ENCODE assay signal across 18 cellular contexts in the genomic region with DNA sequence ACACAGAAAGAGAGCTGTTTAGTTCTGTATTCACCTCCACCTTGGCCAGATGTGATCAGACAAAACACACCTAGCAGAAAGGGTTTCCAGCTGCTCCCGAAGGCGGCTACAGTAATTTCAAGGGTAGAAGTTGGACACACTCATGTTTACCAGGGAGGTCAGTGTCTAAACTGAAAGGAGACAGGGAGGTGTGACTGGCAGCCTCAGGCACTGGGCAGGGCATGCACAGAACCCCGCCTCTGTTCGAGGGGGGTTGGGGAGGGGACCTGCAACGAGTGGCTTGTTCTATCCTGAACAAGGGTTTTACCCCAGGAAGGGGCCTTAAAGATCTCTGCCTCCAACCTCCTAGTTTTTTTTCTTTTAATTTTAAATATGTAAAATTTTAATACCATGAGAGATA. TPM values are rescaled to one million over a fixed set of nuclear protein-coding genes. Genes with fewer than 3 reads are reported as not detected.
DNase-seq lines count a peak whose midpoint lies in the region; ATAC-seq and TF ChIP-seq lines count a peak whose summit lies in the region.
"Had no signal": no experiment of that assay in that cellular context is flagged by ENCODE, and none has a peak within 500 bp of the region (broad histone marks: within the 10 kb centered on the region; RNA-seq: fewer than 3 reads in every experiment).

No MANE protein-coding gene starts in this region.

- H3K4me3 ChIP-seq in PC-3 (ENCODE audit: low read length) (no peak overlapping the region), trophoblast cell (ENCODE audit: low read depth, low read length) (no peak overlapping the region)
- H3K4me3 ChIP-seq in naive thymus-derived CD4-positive, alpha-beta T cell (ENCODE audit: low read length), result no peak overlapping the region
- H3K4me3 ChIP-seq: lung, psoas muscle had no signal

- H3K27ac Mint-ChIP-seq in activated T-cell treated with anti-CD3 and anti-CD28 coated beads, Interleukin-2, amount 50 U/mL, for 72 hours, result no peak overlapping the region
- H3K27ac Mint-ChIP-seq in activated naive CD8-positive, alpha-beta T cell treated with anti-CD3 and anti-CD28 coated beads for 36 hours, result no peak overlapping the region
- no peak overlapping the region for H3K27ac Mint-ChIP-seq in naive thymus-derived CD4-positive, alpha-beta T cell
- H3K27ac Mint-ChIP-seq: dendritic cell treated with granulocyte-macrophage colony-stimulating factor and Interleukin-4, amounts not matched to agents 40 ng/mL and 50 ng/mL, for 4 days; natural killer cell; T-helper 2 cell treated with Interferon-gamma antibody and Interleukin-4, amounts not matched to agents 5 μg/mL and 100 μg/mL, for 36 hours had no signal

- no peak overlapping the region for H3K4me3 Mint-ChIP-seq in activated T-cell treated with anti-CD3 and anti-CD28 coated beads, Interleukin-2, amount 50 U/mL, for 72 hours
- no peak overlapping the region for H3K4me3 Mint-ChIP-seq in activated naive CD8-positive, alpha-beta T cell treated with anti-CD3 and anti-CD28 coated beads for 36 hours
- no peak overlapping the region for H3K4me3 Mint-ChIP-seq in naive thymus-derived CD4-positive, alpha-beta T cell
- H3K4me3 Mint-ChIP-seq: dendritic cell treated with granulocyte-macrophage colony-stimulating factor and Interleukin-4, amounts not matched to agents 40 ng/mL and 50 ng/mL, for 4 days; natural killer cell; T-helper 2 cell treated with Interferon-gamma antibody and Interleukin-4, amounts not matched to agents 5 μg/mL and 100 μg/mL, for 36 hours had no signal

- H3K4me2 ChIP-seq in PC-3 (ENCODE audit: low read length), result no peak overlapping the region
- no peak overlapping the region for H3K4me2 ChIP-seq in trophoblast cell (ENCODE audit: low read length)

- H3K79me1 ChIP-seq in trophoblast cell (ENCODE audit: low read length), result peaks cover 7% of the 10 kb centered on the region

- no peak overlapping the region for H4K12ac ChIP-seq in trophoblast cell (ENCODE audit: low read depth, low read length)

- H3K9me3 ChIP-seq in PC-3 (ENCODE audit: low read length) (no peaks in the 10 kb centered on the region), trophoblast cell (ENCODE audit: insufficient read depth, low read depth, low read length) (no peaks in the 10 kb centered on the region)
- no peaks in the 10 kb centered on the region for H3K9me3 ChIP-seq in naive thymus-derived CD4-positive, alpha-beta T cell (ENCODE audit: control insufficient read depth in 2 of 3, low read length in 3 of 3)
- H3K9me3 ChIP-seq: psoas muscle had no signal

- H3K4me1 ChIP-seq in PC-3 (ENCODE audit: insufficient read depth, low read length) (0 out of 2 replicates have a peak, but pooled peaks cover 11% of the 10 kb centered on the region), trophoblast cell (ENCODE audit: control insufficient read depth in 1 of 2, insufficient read depth in 2 of 2, low read length in 2 of 2) (peaks cover 2 to 3% of the 10 kb centered on the region in 2 experiments)
- peaks cover 0 to 5% of the 10 kb centered on the region in 2 donors for H3K4me1 ChIP-seq in naive thymus-derived CD4-positive, alpha-beta T cell (ENCODE audit: control insufficient read depth in 2 of 2, insufficient read depth in 2 of 2, low read length in 2 of 2)
- H3K4me1 ChIP-seq: psoas muscle had no signal

- peak; percentile 75 for ATAC-seq in PC-3
- peak; percentile 55 for ATAC-seq in Right ventricle myocardium superior (ENCODE audit: poor library complexity)
- no peak for ATAC-seq in activated T-cell treated with anti-CD3 and anti-CD28 coated beads, Interleukin-2, amount 50 U/mL, for 72 hours (replicated peaks in 1 of 2)
- ATAC-seq in naive thymus-derived CD4-positive, alpha-beta T cell, result no peak
- ATAC-seq in GM21786 (IDR thresholded peaks at IDR 0.05; ENCODE audit: unreplicated experiment), result no peak
- ATAC-seq: natural killer cell had no signal

- no peak overlapping the region for H4K8ac ChIP-seq in trophoblast cell (ENCODE audit: low read depth, low read length)

- H3F3A ChIP-seq in PC-3 (ENCODE audit: low read length, unreplicated experiment), result no peaks in the 10 kb centered on the region

- H3K9me3 Mint-ChIP-seq in activated T-cell treated with anti-CD3 and anti-CD28 coated beads, Interleukin-2, amount 50 U/mL, for 72 hours, result no peaks in the 10 kb centered on the region
- no peaks in the 10 kb centered on the region for H3K9me3 Mint-ChIP-seq in activated naive CD8-positive, alpha-beta T cell treated with anti-CD3 and anti-CD28 coated beads for 36 hours
- no peaks in the 10 kb centered on the region for H3K9me3 Mint-ChIP-seq in naive thymus-derived CD4-positive, alpha-beta T cell
- H3K9me3 Mint-ChIP-seq: dendritic cell treated with granulocyte-macrophage colony-stimulating factor and Interleukin-4, amounts not matched to agents 40 ng/mL and 50 ng/mL, for 4 days; natural killer cell; T-helper 2 cell treated with Interferon-gamma antibody and Interleukin-4, amounts not matched to agents 5 μg/mL and 100 μg/mL, for 36 hours had no signal

- no peak for TF ChIP-seq CTCF in PC-3 (conservative IDR thresholded peaks at IDR 0.05; ENCODE audit: low read depth, low read length)

- peak overlapping the region; percentile 24 for H2BK120ac ChIP-seq in trophoblast cell (ENCODE audit: insufficient read depth, low read length, poor library complexity)

- POLR2A ChIA-PET in PC-3 (lab: Charles Lee; ENCODE audit: unreplicated experiment), result no interaction called here
- POLR2A ChIA-PET in naive thymus-derived CD4-positive, alpha-beta T cell (lab: Charles Lee), result no interaction called here

- no peak overlapping the region for H2BK5ac ChIP-seq in trophoblast cell (ENCODE audit: low read depth, low read length, poor library complexity)

- no TSS peak for BruUV-seq in PC-3 (replicated peaks; lab: Mats Ljungman, UMichigan)

- no peak overlapping the region for H3K14ac ChIP-seq in trophoblast cell (ENCODE audit: low read length)

- H3K9me2 ChIP-seq in PC-3 (replicated peaks; ENCODE audit: low read length), result no peaks in the 10 kb centered on the region

- H2BK12ac ChIP-seq in trophoblast cell (ENCODE audit: low read length), result peak overlapping the region; percentile 68

- H3K4ac ChIP-seq in trophoblast cell (ENCODE audit: low read depth, low read length), result no peak overlapping the region

- H3K18ac ChIP-seq in trophoblast cell (ENCODE audit: low read length), result no peak overlapping the region

- H3K27me3 Mint-ChIP-seq in activated T-cell treated with anti-CD3 and anti-CD28 coated beads, Interleukin-2, amount 50 U/mL, for 72 hours (ENCODE audit: low read depth), result no peaks in the 10 kb centered on the region
- H3K27me3 Mint-ChIP-seq in activated naive CD8-positive, alpha-beta T cell treated with anti-CD3 and anti-CD28 coated beads for 36 hours, result no peaks in the 10 kb centered on the region
- H3K27me3 Mint-ChIP-seq in naive thymus-derived CD4-positive, alpha-beta T cell, result peaks cover 0 to 3% (median 0%) of the 10 kb centered on the region in 5 donors

- H4K91ac ChIP-seq in trophoblast cell (ENCODE audit: low read depth, low read length), result peak overlapping the region; percentile 46

- CTCF ChIA-PET in PC-3 (lab: Charles Lee), result no interaction called here
- CTCF ChIA-PET in naive thymus-derived CD4-positive, alpha-beta T cell (lab: Charles Lee), result interaction anchor here (0.9 to 1.7 kb wide), 3 partner anchors 9 to 251 kb away, joined by 3 to 4 read pairs (median 4); no protein-coding TSS in a partner anchor

- H2AK5ac ChIP-seq in trophoblast cell (ENCODE audit: low read length), result no peak overlapping the region

- no peak overlapping the region for H2AFZ ChIP-seq in PC-3 (ENCODE audit: low read length)
- no peak overlapping the region for H2AFZ ChIP-seq in trophoblast cell (ENCODE audit: insufficient read depth, low read length, poor library complexity)

- H3K27me3 ChIP-seq in PC-3 (ENCODE audit: low read length) (no peaks in the 10 kb centered on the region), trophoblast cell (ENCODE audit: insufficient read depth, low read length) (no peaks in the 10 kb centered on the region)
- no peaks in the 10 kb centered on the region for H3K27me3 ChIP-seq in naive thymus-derived CD4-positive, alpha-beta T cell (ENCODE audit: control insufficient read depth in 2 of 2, insufficient read depth in 2 of 2, low read length in 2 of 2)

- intact Hi-C loops in PC-3 (cut with micrococcal nuclease) (no loop called here), Right ventricle myocardium superior (cut with DNase I) (no loop called here)
- intact Hi-C loops in naive thymus-derived CD4-positive, alpha-beta T cell (cut with micrococcal nuclease), result no loop called here

- no peaks in the 10 kb centered on the region for H3K36me3 Mint-ChIP-seq in activated T-cell treated with anti-CD3 and anti-CD28 coated beads, Interleukin-2, amount 50 U/mL, for 72 hours (ENCODE audit: insufficient read depth in 2 of 2)
- H3K36me3 Mint-ChIP-seq in activated naive CD8-positive, alpha-beta T cell treated with anti-CD3 and anti-CD28 coated beads for 36 hours, result no peaks in the 10 kb centered on the region
- peaks cover 0 to 5% (median 0%) of the 10 kb centered on the region in 5 donors for H3K36me3 Mint-ChIP-seq in naive thymus-derived CD4-positive, alpha-beta T cell
- H3K36me3 Mint-ChIP-seq: natural killer cell had no signal

- peaks cover 25% of the 10 kb centered on the region for H3K4me1 Mint-ChIP-seq in activated T-cell treated with anti-CD3 and anti-CD28 coated beads, Interleukin-2, amount 50 U/mL, for 72 hours (ENCODE audit: low read depth)
- peaks cover 11% of the 10 kb centered on the region for H3K4me1 Mint-ChIP-seq in activated naive CD8-positive, alpha-beta T cell treated with anti-CD3 and anti-CD28 coated beads for 36 hours
- H3K4me1 Mint-ChIP-seq in naive thymus-derived CD4-positive, alpha-beta T cell, result peaks cover 4 to 20% (median 8%) of the 10 kb centered on the region in 7 donors
- H3K4me1 Mint-ChIP-seq: natural killer cell had no signal

- no peaks in the 10 kb centered on the region for H4K20me1 ChIP-seq in PC-3 (ENCODE audit: low read length)

- H3K27ac ChIP-seq in PC-3 (ENCODE audit: low read length), result no peak overlapping the region
- H3K27ac ChIP-seq in trophoblast cell (ENCODE audit: low read depth, low read length), result no peak overlapping the region
- H3K27ac ChIP-seq in naive thymus-derived CD4-positive, alpha-beta T cell (ENCODE audit: low read depth, low read length), result no peak overlapping the region
- H3K27ac ChIP-seq: psoas muscle had no signal

- WGBS in trophoblast cell (ENCODE audit: extremely low coverage, insufficient coverage, insufficient read length), result no CpG with 5 or more reads among the region's 5 CpGs

- H3K79me2 ChIP-seq in PC-3 (ENCODE audit: low read length), result no peaks in the 10 kb centered on the region
- peaks cover 2% of the 10 kb centered on the region for H3K79me2 ChIP-seq in trophoblast cell (ENCODE audit: control insufficient read depth, insufficient read depth, low read length, poor library complexity)

- H3K9ac ChIP-seq in PC-3 (ENCODE audit: low read length) (no peak overlapping the region), trophoblast cell (ENCODE audit: low read length) (no peak overlapping the region)

- H3K23ac ChIP-seq in trophoblast cell (ENCODE audit: low read length), result no peak overlapping the region

- H3K36me3 ChIP-seq in PC-3 (ENCODE audit: low read depth, low read length) (no peaks in the 10 kb centered on the region), trophoblast cell (ENCODE audit: control insufficient read depth in 1 of 2, insufficient read depth in 2 of 2, low read length in 2 of 2) (no peaks in the 10 kb centered on the region)
- no peaks in the 10 kb centered on the region for H3K36me3 ChIP-seq in naive thymus-derived CD4-positive, alpha-beta T cell (ENCODE audit: control insufficient read depth in 2 of 3, insufficient read depth in 3 of 3, low read length in 3 of 3)

- DNase-seq in EL (peak; percentile 19), PC-3 (peak; percentile 23), Right ventricle myocardium superior (no peak), trophoblast cell (peak; percentile 32 to 55)
- no peak for DNase-seq in activated T-cell treated with anti-CD3 and anti-CD28 coated beads, Interleukin-2, amount 50 U/mL, for 72 hours
- DNase-seq in activated naive CD8-positive, alpha-beta T cell treated with anti-CD3 and anti-CD28 coated beads for 36 hours, result no peak
- DNase-seq in naive thymus-derived CD4-positive, alpha-beta T cell, result no peak
- DNase-seq: natural killer cell; NCI-H146; NCI-H446; psoas muscle; SIG-M5; stimulated activated CD4-positive, alpha-beta T cell treated with anti-CD3 and anti-CD28 coated beads, Interleukin-15, amount 100 ng/mL, for 24 hours; stimulated activated naive CD4-positive, alpha-beta T cell had no signal

RNA-seq across cellular contexts. Expression of a gene that starts 49.6 kb away (rescaled TPM):
- 9.6 and 14.6 TPM in 2 replicates for total RNA-seq in PC-3 (2014; rRNA removed)
- total RNA-seq in Right ventricle myocardium superior, result 12.3 TPM
- 21.2 and 21.3 TPM in 2 replicates for polyA plus RNA-seq in trophoblast cell (2013)
- 10 to 100 TPM; 22.3 to 27.7 TPM for total RNA-seq in activated T-cell treated with anti-CD3 and anti-CD28 coated beads, Interleukin-2, amount 50 U/mL, for 72 hours
- 10 to 100 TPM; 16.3 to 17.4 TPM for total RNA-seq in activated naive CD8-positive, alpha-beta T cell treated with anti-CD3 and anti-CD28 coated beads for 36 hours
- 10 to 100 TPM; 12.7 to 19.2 (median 14.2) TPM for total RNA-seq in naive thymus-derived CD4-positive, alpha-beta T cell
- polyA plus RNA-seq in naive thymus-derived CD4-positive, alpha-beta T cell, result 10 to 100 TPM; 28.9 to 33.9 TPM

Comparison
In these comparisons a context has a peak if more than half of its experiments do, and no peak if none do; other contexts are left out.
1. DNase-seq: peak in EL (single experiment), PC-3 (single experiment) and trophoblast cell (2 of 2); none in Right ventricle myocardium superior (single experiment), activated T-cell treated with anti-CD3 and anti-CD28 coated beads, Interleukin-2, amount 50 U/mL, for 72 hours (0 of 2), activated naive CD8-positive, alpha-beta T cell treated with anti-CD3 and anti-CD28 coated beads for 36 hours (single experiment) and naive thymus-derived CD4-positive, alpha-beta T cell (0 of 9).
2. ATAC-seq: peak in PC-3 (single experiment) and Right ventricle myocardium superior (single experiment); none in activated T-cell treated with anti-CD3 and anti-CD28 coated beads, Interleukin-2, amount 50 U/mL, for 72 hours (0 of 2), naive thymus-derived CD4-positive, alpha-beta T cell (single experiment) and GM21786 (single experiment).